Comparison of ENCODE assay signal across 1 cellular context in the genomic region with DNA sequence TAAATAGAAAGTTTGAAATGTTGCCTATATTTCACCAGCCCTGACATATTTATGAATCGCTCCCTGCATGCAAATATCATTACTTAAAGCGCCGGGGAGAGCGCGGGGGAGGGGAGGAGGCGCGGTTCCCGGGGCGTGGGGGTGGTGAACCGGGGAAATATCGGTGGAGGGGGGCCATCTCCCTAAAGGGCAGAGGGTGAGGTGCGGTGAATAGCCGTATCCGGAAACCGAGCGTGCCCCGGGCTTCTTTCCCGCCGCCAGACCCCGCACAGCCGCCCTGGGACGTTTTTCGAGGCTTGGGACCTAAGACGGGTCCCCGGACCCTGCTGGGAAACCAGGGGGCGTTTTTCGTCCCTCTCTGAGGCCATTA.
TF ChIP-seq lines count a peak whose summit lies in the region.

No MANE protein-coding gene starts in this region.

TF ChIP-seq in HCT116, 20 proteins besides CTCF, POLR2A, EP300 and RAD21 (continued from another document):
- TF ChIP-seq, protein P1, sequence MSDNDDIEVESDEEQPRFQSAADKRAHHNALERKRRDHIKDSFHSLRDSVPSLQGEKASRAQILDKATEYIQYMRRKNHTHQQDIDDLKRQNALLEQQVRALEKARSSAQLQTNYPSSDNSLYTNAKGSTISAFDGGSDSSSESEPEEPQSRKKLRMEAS (IDR thresholded peaks at IDR 0.05): no peak
- TF ChIP-seq, protein P2, sequence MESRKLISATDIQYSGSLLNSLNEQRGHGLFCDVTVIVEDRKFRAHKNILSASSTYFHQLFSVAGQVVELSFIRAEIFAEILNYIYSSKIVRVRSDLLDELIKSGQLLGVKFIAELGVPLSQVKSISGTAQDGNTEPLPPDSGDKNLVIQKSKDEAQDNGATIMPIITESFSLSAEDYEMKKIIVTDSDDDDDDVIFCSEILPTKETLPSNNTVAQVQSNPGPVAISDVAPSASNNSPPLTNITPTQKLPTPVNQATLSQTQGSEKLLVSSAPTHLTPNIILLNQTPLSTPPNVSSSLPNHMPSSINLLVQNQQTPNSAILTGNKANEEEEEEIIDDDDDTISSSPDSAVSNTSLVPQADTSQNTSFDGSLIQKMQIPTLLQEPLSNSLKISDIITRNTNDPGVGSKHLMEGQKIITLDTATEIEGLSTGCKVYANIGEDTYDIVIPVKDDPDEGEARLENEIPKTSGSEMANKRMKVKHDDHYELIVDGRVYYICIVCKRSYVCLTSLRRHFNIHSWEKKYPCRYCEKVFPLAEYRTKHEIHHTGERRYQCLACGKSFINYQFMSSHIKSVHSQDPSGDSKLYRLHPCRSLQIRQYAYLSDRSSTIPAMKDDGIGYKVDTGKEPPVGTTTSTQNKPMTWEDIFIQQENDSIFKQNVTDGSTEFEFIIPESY (IDR thresholded peaks at IDR 0.05; ENCODE audit: extremely low read depth, insufficient replicate concordance, low read length): no peak
- TF ChIP-seq EZH2phosphoT487 (IDR thresholded peaks at IDR 0.05; ENCODE audit: borderline replicate concordance) (no peak), CBX3 (IDR thresholded peaks at IDR 0.05; ENCODE audit: low read depth) (no peak), SIN3A (IDR thresholded peaks at IDR 0.05; ENCODE audit: low read depth) (no peak)
